ENCODE assay signal across 8 cellular contexts in the genomic region with DNA sequence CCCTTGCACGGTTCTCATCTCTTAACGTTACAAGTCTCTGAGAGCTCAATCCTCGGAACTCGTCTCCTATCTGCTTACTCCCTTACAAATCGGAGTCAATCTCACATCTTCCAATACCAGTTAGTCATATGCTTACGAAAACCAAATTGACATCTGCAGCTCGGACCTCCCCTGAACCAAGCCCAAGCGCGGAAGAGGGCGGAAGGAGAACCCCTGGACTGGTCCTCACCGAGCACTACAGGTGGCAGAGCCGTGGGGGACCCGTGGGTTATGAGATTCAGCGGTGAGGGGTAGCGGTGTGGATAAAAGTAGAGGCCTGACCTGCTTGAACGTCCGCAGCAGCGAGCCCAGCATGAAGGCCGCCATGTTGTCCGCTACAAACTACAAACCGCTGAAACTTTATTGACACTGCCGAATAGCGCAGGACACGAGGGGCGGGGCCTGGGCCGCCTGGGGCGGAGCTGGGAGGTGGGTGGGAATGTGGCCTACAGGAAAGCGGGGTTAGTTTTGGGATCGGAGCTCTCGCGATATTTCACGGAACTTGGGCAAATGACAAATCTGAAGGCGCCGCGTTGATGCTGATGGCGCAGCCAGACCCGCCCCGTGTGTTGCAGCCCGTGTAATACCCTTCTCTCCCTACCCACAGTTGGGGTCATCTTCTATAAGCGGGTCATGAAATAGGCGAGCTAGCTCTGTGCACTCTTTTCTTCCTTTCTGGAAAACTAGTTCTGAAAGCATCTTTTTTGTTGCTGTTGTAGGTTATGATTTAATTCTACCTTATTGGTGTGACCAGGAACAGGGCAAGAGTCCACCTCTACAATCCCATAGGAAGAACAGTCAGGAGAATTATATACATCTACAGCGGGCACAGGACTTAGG.
DNase-seq lines count a peak whose midpoint lies in the region; ATAC-seq, FAIRE-seq and TF ChIP-seq lines count a peak whose summit lies in the region.

Gene MRPS14 (minus strand): TSS at position 383 of the 879 bp plus-strand sequence. CDS start 17 bp downstream, at position 366.

- H3K9me3 Mint-ChIP-seq in central memory CD8-positive, alpha-beta T cell: no peaks in the 10 kb centered on the region

- peaks cover 24% of the 10 kb centered on the region for H3K4me1 Mint-ChIP-seq in central memory CD8-positive, alpha-beta T cell

- peaks cover 22% of the 10 kb centered on the region for H3K36me3 Mint-ChIP-seq in central memory CD8-positive, alpha-beta T cell (ENCODE audit: insufficient read depth)

- H3K27me3 Mint-ChIP-seq in central memory CD8-positive, alpha-beta T cell: no peaks in the 10 kb centered on the region

- no peak for TF ChIP-seq CTCF in AG09319 (IDR thresholded peaks at IDR 0.05; ENCODE audit: low read depth, low read length)

- DNase-seq in AG09319 (ENCODE audit: extremely low read depth, low read depth): peak; percentile 97
- peak; percentile 98 to 100 for DNase-seq in NCI-H446 (lab: John Stamatoyannopoulos, UW)
- DNase-seq in activated CD4-positive, CD25-positive, alpha-beta regulatory T cell treated with anti-CD3 and anti-CD28 coated beads, Interleukin-2, amount 50 U/mL, for 16 hours (ENCODE audit: low read depth, low spot score): peak; percentile 93
- peak; percentile 96 to 97 for DNase-seq in central memory CD8-positive, alpha-beta T cell (ENCODE audit: low spot score in 2 of 2)
- peak; percentile 98 for DNase-seq in stimulated activated CD4-positive, alpha-beta T cell treated with anti-CD3 and anti-CD28 coated beads, Interleukin-12 subunit alpha, Interleukin-12 subunit beta, amount 100 ng/mL, for 4 hours

- H3K27ac Mint-ChIP-seq in central memory CD8-positive, alpha-beta T cell (ENCODE audit: low read depth): peak within 1 kb of the TSS; percentile 90

- ATAC-seq in GM19025 (IDR thresholded peaks at IDR 0.05; ENCODE audit: low read depth, unreplicated experiment) (peak; percentile 87), HG03342 (IDR thresholded peaks at IDR 0.05; ENCODE audit: unreplicated experiment) (peak; percentile 88)
- ATAC-seq in central memory CD8-positive, alpha-beta T cell (replicated peaks; ENCODE audit: extremely low read depth, poor library complexity, severe bottlenecking): peak; percentile 90

- FAIRE-seq in islet of Langerhans (lab: Jason Lieb, UNC): peak; percentile 82

- peak within 1 kb of the TSS; percentile 84 for H3K4me3 Mint-ChIP-seq in central memory CD8-positive, alpha-beta T cell

Comparison
In these comparisons a context has a peak if more than half of its experiments do, and no peak if none do; other contexts are left out.
1. Peak in every context shown above with its lines: DNase-seq and ATAC-seq.